18 cellular contexts compared by ENCODE assay signal in genomic region chr11:47325271-47326041, GRCh38. TPM values are rescaled to one million over a fixed set of nuclear protein-coding genes. Genes with fewer than 3 reads are reported as not detected.
DNase-seq lines count a peak whose midpoint lies in the region; ATAC-seq and TF ChIP-seq lines count a peak whose summit lies in the region.
"Had no signal": no experiment of that assay in that cellular context is flagged by ENCODE, and none has a peak within 500 bp of the region (broad histone marks: within the 10 kb centered on the region; RNA-seq: fewer than 3 reads in every experiment).

No MANE protein-coding gene starts in this region.

- peak overlapping the region; percentile 8; the same call in 1 of the 2 replicates for H3K27ac ChIP-seq in RWPE1
- H3K27ac ChIP-seq: parathyroid adenoma, SJSA1 had no signal

- intact Hi-C loops in activated naive CD4-positive, alpha-beta T cell treated with anti-CD3 and anti-CD28 coated beads for 36 hours (cut with micrococcal nuclease), result no loop called here
- intact Hi-C loops in natural killer cell (cut with micrococcal nuclease), result no loop called here

- TF ChIP-seq CTCF in RWPE1 (conservative IDR thresholded peaks at IDR 0.05; ENCODE audit: low read depth) (no peak), natural killer cell (IDR thresholded peaks at IDR 0.05) (no peak)

- POLR2A ChIA-PET in RWPE1 (lab: Yijun Ruan, JAX; ENCODE audit: low non-redundant PET), result no interaction called here

- H3K9me3 Mint-ChIP-seq in activated naive CD4-positive, alpha-beta T cell treated with anti-CD3 and anti-CD28 coated beads, Interleukin-2, amount 50 U/mL, for 72 hours, result no peaks in the 10 kb centered on the region
- no peaks in the 10 kb centered on the region for H3K9me3 Mint-ChIP-seq in activated naive CD4-positive, alpha-beta T cell treated with anti-CD3 and anti-CD28 coated beads for 36 hours
- no peaks in the 10 kb centered on the region for H3K9me3 Mint-ChIP-seq in natural killer cell
- H3K9me3 Mint-ChIP-seq: H9, WTC11 had no signal

- H3K4me1 Mint-ChIP-seq in activated naive CD4-positive, alpha-beta T cell treated with anti-CD3 and anti-CD28 coated beads for 36 hours (ENCODE audit: low read depth), result no peaks in the 10 kb centered on the region
- peaks cover 7 to 16% of the 10 kb centered on the region in 2 donors for H3K4me1 Mint-ChIP-seq in natural killer cell
- H3K4me1 Mint-ChIP-seq: activated CD8-positive, alpha-beta memory T cell treated with anti-CD3 and anti-CD28 coated beads, Interleukin-2, amount 10 ng/mL, durations not matched to agents 7 days and 5 days; H9; WTC11 had no signal

- no peak for DNase-seq in activated naive CD4-positive, alpha-beta T cell treated with anti-CD3 and anti-CD28 coated beads, Interleukin-2, amount 50 U/mL, for 72 hours (ENCODE audit: low spot score in 2 of 2)
- no peak for DNase-seq in activated naive CD4-positive, alpha-beta T cell treated with anti-CD3 and anti-CD28 coated beads for 36 hours
- DNase-seq in RWPE1 (ENCODE audit: low spot score) (no peak), glomerular visceral epithelial cell (ENCODE audit: extremely low spot score) (peak; percentile 50), ureter (ENCODE audit: low spot score) (peak; percentile 72), natural killer cell (no peak), hypothalamus (lab: John Stamatoyannopoulos, UW) (no peak), retina (no peak)
- DNase-seq: activated CD8-positive, alpha-beta memory T cell treated with anti-CD3 and anti-CD28 coated beads, Interleukin-2, amount 10 ng/mL, durations not matched to agents 7 days and 5 days; DND-41; H9; KBM-7; midbrain; NCI-H1694 treated with DMSO at 0.1 percent for 48 hours; NK-92 treated with Interleukin-12 subunit alpha and Interleukin-12 subunit beta, amount 100 ng/mL, for 24 hours had no signal

- no peak overlapping the region for H3K4me3 Mint-ChIP-seq in activated naive CD4-positive, alpha-beta T cell treated with anti-CD3 and anti-CD28 coated beads for 36 hours
- no peak overlapping the region for H3K4me3 Mint-ChIP-seq in natural killer cell
- H3K4me3 Mint-ChIP-seq: activated CD8-positive, alpha-beta memory T cell treated with anti-CD3 and anti-CD28 coated beads, Interleukin-2, amount 10 ng/mL, durations not matched to agents 7 days and 5 days; H9; WTC11 had no signal

- H3K27me3 Mint-ChIP-seq in activated naive CD4-positive, alpha-beta T cell treated with anti-CD3 and anti-CD28 coated beads for 36 hours (ENCODE audit: low read depth), result no peaks in the 10 kb centered on the region
- no peaks in the 10 kb centered on the region for H3K27me3 Mint-ChIP-seq in natural killer cell (ENCODE audit: low read depth in 2 of 2)
- H3K27me3 Mint-ChIP-seq: activated CD8-positive, alpha-beta memory T cell treated with anti-CD3 and anti-CD28 coated beads, Interleukin-2, amount 10 ng/mL, durations not matched to agents 7 days and 5 days had no signal

- H3K27ac Mint-ChIP-seq in activated naive CD4-positive, alpha-beta T cell treated with anti-CD3 and anti-CD28 coated beads, Interleukin-2, amount 50 U/mL, for 72 hours, result peak overlapping the region; percentile 1 to 79
- H3K27ac Mint-ChIP-seq in activated naive CD4-positive, alpha-beta T cell treated with anti-CD3 and anti-CD28 coated beads for 36 hours, result no peak overlapping the region
- H3K27ac Mint-ChIP-seq in natural killer cell, result peak overlapping the region in 1 of 2 donors; percentile 55
- H3K27ac Mint-ChIP-seq: activated CD8-positive, alpha-beta memory T cell treated with anti-CD3 and anti-CD28 coated beads, Interleukin-2, amount 10 ng/mL, durations not matched to agents 7 days and 5 days; WTC11 had no signal

- peaks cover 0 to 6% of the 10 kb centered on the region in 2 donors for H3K36me3 Mint-ChIP-seq in activated naive CD4-positive, alpha-beta T cell treated with anti-CD3 and anti-CD28 coated beads, Interleukin-2, amount 50 U/mL, for 72 hours
- peaks cover 8% of the 10 kb centered on the region for H3K36me3 Mint-ChIP-seq in activated naive CD4-positive, alpha-beta T cell treated with anti-CD3 and anti-CD28 coated beads for 36 hours (ENCODE audit: low read depth)
- no peaks in the 10 kb centered on the region for H3K36me3 Mint-ChIP-seq in natural killer cell

- no peak for ATAC-seq in activated naive CD4-positive, alpha-beta T cell treated with anti-CD3 and anti-CD28 coated beads, Interleukin-2, amount 50 U/mL, for 72 hours
- no peak for ATAC-seq in natural killer cell
- ATAC-seq: activated CD8-positive, alpha-beta memory T cell treated with anti-CD3 and anti-CD28 coated beads, Interleukin-2, amount 10 ng/mL, durations not matched to agents 7 days and 5 days; WTC11 had no signal

- CTCF ChIA-PET in activated naive CD4-positive, alpha-beta T cell treated with anti-CD3 and anti-CD28 coated beads for 36 hours (lab: Charles Lee), result no interaction called here
- CTCF ChIA-PET in RWPE1 (lab: Yijun Ruan, JAX), result no interaction called here

RNA-seq across cellular contexts. Expression of gene MYBPC3, which starts 27.0 kb away (rescaled TPM):
- total RNA-seq in activated naive CD4-positive, alpha-beta T cell treated with anti-CD3 and anti-CD28 coated beads, Interleukin-2, amount 50 U/mL, for 72 hours, result not detected
- not detected for total RNA-seq in activated naive CD4-positive, alpha-beta T cell treated with anti-CD3 and anti-CD28 coated beads for 36 hours
- 0.18 TPM for total RNA-seq in ureter
- under 1 TPM in 2 of 3 donors, not detected in 1; 0.45 to 0.53 TPM for total RNA-seq in natural killer cell
- total RNA-seq: activated CD8-positive, alpha-beta memory T cell treated with anti-CD3 and anti-CD28 coated beads, Interleukin-2, amount 10 ng/mL, durations not matched to agents 7 days and 5 days; H9; SJSA1 had no signal

RNA-seq across cellular contexts. Expression of gene SPI1, which starts 52.9 kb away (rescaled TPM):
- total RNA-seq in activated naive CD4-positive, alpha-beta T cell treated with anti-CD3 and anti-CD28 coated beads, Interleukin-2, amount 50 U/mL, for 72 hours, result under 1 TPM in 1 of 2 donors, not detected in 1; 0.20 TPM
- total RNA-seq in activated naive CD4-positive, alpha-beta T cell treated with anti-CD3 and anti-CD28 coated beads for 36 hours, result not detected
- total RNA-seq in ureter (10.6 TPM), natural killer cell (10 to 100 TPM; 15.0 to 65.4 (median 55.4) TPM)
- total RNA-seq: activated CD8-positive, alpha-beta memory T cell treated with anti-CD3 and anti-CD28 coated beads, Interleukin-2, amount 10 ng/mL, durations not matched to agents 7 days and 5 days; H9; SJSA1 had no signal

RNA-seq across cellular contexts. Expression of gene MADD, which starts 55.5 kb away (rescaled TPM):
- total RNA-seq in activated naive CD4-positive, alpha-beta T cell treated with anti-CD3 and anti-CD28 coated beads, Interleukin-2, amount 50 U/mL, for 72 hours, result 100 to 1,000 TPM in 1 of 2 donors, 10 to 100 TPM in 1; 68.9 to 140 TPM
- total RNA-seq in activated naive CD4-positive, alpha-beta T cell treated with anti-CD3 and anti-CD28 coated beads for 36 hours, result 10 to 100 TPM; 49.9 to 52.2 TPM
- total RNA-seq in ureter (79.4 TPM), natural killer cell (100 to 1,000 TPM; 333 to 383 (median 335) TPM)

Comparison
In these comparisons a context has a peak if more than half of its experiments do, and no peak if none do; other contexts are left out.
1. DNase-seq: peak in glomerular visceral epithelial cell (single experiment) and ureter (single experiment); none in activated naive CD4-positive, alpha-beta T cell treated with anti-CD3 and anti-CD28 coated beads, Interleukin-2, amount 50 U/mL, for 72 hours (0 of 2), activated naive CD4-positive, alpha-beta T cell treated with anti-CD3 and anti-CD28 coated beads for 36 hours (single experiment), RWPE1 (single experiment), natural killer cell (single experiment), hypothalamus (0 of 51) and retina (single experiment).